ENCODE assay signal across 9 cellular contexts in the genomic region with DNA sequence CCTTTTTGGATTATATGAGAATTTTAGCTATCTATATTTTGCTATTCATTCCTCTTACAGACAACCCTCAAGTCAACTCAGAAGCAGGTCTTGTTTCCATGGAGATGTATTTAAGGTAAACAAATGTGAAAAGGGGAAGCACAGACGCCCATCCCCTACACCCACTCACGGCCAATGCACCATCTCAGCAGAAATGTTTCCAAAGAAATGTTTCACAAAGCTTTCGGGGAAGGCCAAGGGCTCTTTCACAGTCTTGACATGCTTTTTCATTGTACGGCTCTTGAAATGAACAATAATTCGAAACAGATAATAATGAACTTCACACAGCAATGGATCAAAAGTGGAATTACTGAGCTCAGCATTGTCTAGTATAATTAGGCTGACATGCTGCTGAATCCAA.
DNase-seq lines count a peak whose midpoint lies in the region; ATAC-seq and TF ChIP-seq lines count a peak whose summit lies in the region.
"Had no signal": no experiment of that assay in that cellular context is flagged by ENCODE, and none has a peak within 500 bp of the region (broad histone marks: within the 10 kb centered on the region; RNA-seq: fewer than 3 reads in every experiment).

No MANE protein-coding gene starts in this region.

- no peak for TF ChIP-seq CTCF in transverse colon (IDR thresholded peaks at IDR 0.05)
- no peak for TF ChIP-seq CTCF in mesothelial cell of epicardium (IDR thresholded peaks at IDR 0.05; ENCODE audit: unreplicated experiment)

- TF ChIP-seq EP300 in transverse colon (IDR thresholded peaks at IDR 0.05; ENCODE audit: low read depth): no peak

- peak overlapping the region; percentile 46 for H3K4me3 Mint-ChIP-seq in T-helper 2 cell treated with Interferon-gamma antibody and Interleukin-4, amounts not matched to agents 5 μg/mL and 100 μg/mL, for 36 hours
- no peak overlapping the region for H3K4me3 Mint-ChIP-seq in mesothelial cell of epicardium

- H3K36me3 ChIP-seq in transverse colon: no peaks in the 10 kb centered on the region
- H3K36me3 ChIP-seq: thoracic aorta had no signal

- H3K9me3 Mint-ChIP-seq in T-helper 2 cell treated with Interferon-gamma antibody and Interleukin-4, amounts not matched to agents 5 μg/mL and 100 μg/mL, for 36 hours: peaks cover 19% of the 10 kb centered on the region
- peaks cover 15% of the 10 kb centered on the region for H3K9me3 Mint-ChIP-seq in mesothelial cell of epicardium

- peak overlapping the region in 3 of 4 donors; percentile 2 to 59 (median 56) for H3K27ac ChIP-seq in transverse colon

- DNase-seq in NCI-H1417 (lab: John Stamatoyannopoulos, UW) (peak in 2 of 3 experiments; percentile 8 to 28), NCI-H1417 treated with DMSO at 0.1 percent for 48 hours (lab: John Stamatoyannopoulos, UW) (no peak), left kidney (ENCODE audit: low read depth, low spot score) (peak; percentile 26), transverse colon (no peak), mesothelial cell of epicardium (ENCODE audit: low spot score in 2 of 2, unreplicated experiment in 2 of 2) (no peak), DMS 273 (lab: John Stamatoyannopoulos, UW; ENCODE audit: unreplicated experiment) (no peak)
- peak; percentile 88 for DNase-seq in T-helper 2 cell treated with Interferon-gamma antibody and Interleukin-4, amounts not matched to agents 5 μg/mL and 100 μg/mL, for 36 hours (ENCODE audit: low spot score)

- peaks cover 0 to 3% (median 0%) of the 10 kb centered on the region in 4 donors for H3K4me1 ChIP-seq in transverse colon

- TF ChIP-seq POLR2A in transverse colon (IDR thresholded peaks at IDR 0.05): no peak

- no peaks in the 10 kb centered on the region for H3K27me3 ChIP-seq in transverse colon

- in situ Hi-C loops in transverse colon (cut with MboI; ENCODE audit: low pct_ligation_motif_present in 1 of 4, low pct_unique_long_range_greater_than_20kb in 1 of 4, low sequenced_read_pairs in 3 of 4): loop anchor here in 3 of 4 donors (5.0 to 25.0 kb wide), 3 partner anchors 238 to 338 kb away; a partner anchor contains a TSS

- no peaks in the 10 kb centered on the region for H3K9me3 ChIP-seq in transverse colon

- peaks cover 25% of the 10 kb centered on the region for H3K36me3 Mint-ChIP-seq in T-helper 2 cell treated with Interferon-gamma antibody and Interleukin-4, amounts not matched to agents 5 μg/mL and 100 μg/mL, for 36 hours (ENCODE audit: low read depth)
- H3K36me3 Mint-ChIP-seq in mesothelial cell of epicardium: no peaks in the 10 kb centered on the region

- no peak overlapping the region for H3K4me3 ChIP-seq in transverse colon
- H3K4me3 ChIP-seq: thoracic aorta had no signal

- peak; percentile 74 for ATAC-seq in HG03045 (IDR thresholded peaks at IDR 0.05; ENCODE audit: unreplicated experiment)

- intact Hi-C loops in transverse colon (cut with DNase I; ENCODE audit: low total_unique reads): no loop called here

- H3K27me3 Mint-ChIP-seq in T-helper 2 cell treated with Interferon-gamma antibody and Interleukin-4, amounts not matched to agents 5 μg/mL and 100 μg/mL, for 36 hours (ENCODE audit: low read depth): no peaks in the 10 kb centered on the region
- no peaks in the 10 kb centered on the region for H3K27me3 Mint-ChIP-seq in mesothelial cell of epicardium (ENCODE audit: low read depth)

- peaks cover 55% of the 10 kb centered on the region for H3K4me1 Mint-ChIP-seq in T-helper 2 cell treated with Interferon-gamma antibody and Interleukin-4, amounts not matched to agents 5 μg/mL and 100 μg/mL, for 36 hours (ENCODE audit: low read depth)
- peaks cover 12% of the 10 kb centered on the region for H3K4me1 Mint-ChIP-seq in mesothelial cell of epicardium

- 50% methylated on average over 5 of the region's 5 CpGs; no CpG with 5 or more reads in 1 of the 2 donors for WGBS in transverse colon (ENCODE audit: low coverage in 1 of 2), 2 donors

- H3K27ac Mint-ChIP-seq in T-helper 2 cell treated with Interferon-gamma antibody and Interleukin-4, amounts not matched to agents 5 μg/mL and 100 μg/mL, for 36 hours: peak overlapping the region; percentile 91
- H3K27ac Mint-ChIP-seq in mesothelial cell of epicardium: no peak overlapping the region

Comparison
In these comparisons a context has a peak if more than half of its experiments do, and no peak if none do; other contexts are left out.
1. DNase-seq: peak in NCI-H1417 (2 of 3), T-helper 2 cell treated with Interferon-gamma antibody and Interleukin-4, amounts not matched to agents 5 μg/mL and 100 μg/mL, for 36 hours (single experiment) and left kidney (single experiment); none in NCI-H1417 treated with DMSO at 0.1 percent for 48 hours (single experiment), transverse colon (single experiment), mesothelial cell of epicardium (0 of 2) and DMS 273 (single experiment).